In the genomic region with DNA sequence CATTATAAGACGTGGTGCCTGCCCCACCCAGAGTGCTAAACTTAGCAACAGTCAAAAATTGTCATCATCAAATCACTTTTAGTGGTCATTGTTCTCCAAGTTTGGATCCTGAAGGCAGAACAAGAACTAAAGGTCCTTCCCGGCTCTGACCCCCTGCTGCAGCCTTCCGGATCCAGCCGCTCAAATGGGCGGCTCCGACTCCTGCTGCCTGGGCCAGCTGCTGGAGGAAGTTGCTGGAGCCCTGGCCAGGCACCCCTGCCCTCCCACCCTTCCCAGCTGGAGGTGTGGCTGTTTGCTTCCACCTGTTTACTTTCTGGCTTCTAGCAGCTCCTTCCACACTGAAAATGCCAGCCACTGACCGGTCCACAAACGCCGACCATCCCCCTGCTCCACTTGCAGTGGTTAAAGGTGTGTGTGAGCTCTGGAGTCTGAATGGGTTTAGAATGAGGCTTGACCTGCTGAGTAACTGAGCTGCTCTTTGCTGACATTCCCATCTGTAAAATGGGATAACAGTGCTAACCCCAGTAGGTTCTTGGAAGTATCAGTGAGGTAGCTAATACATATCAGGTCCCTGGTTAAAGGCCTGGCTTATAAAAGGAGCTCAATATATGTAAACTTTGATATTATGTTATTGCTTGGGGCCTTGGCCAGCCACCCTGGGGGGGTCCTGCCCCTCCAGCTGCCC, we compare ENCODE assay signal across 21 cellular contexts. TPM values are rescaled to one million over a fixed set of nuclear protein-coding genes. Genes with fewer than 3 reads are reported as not detected.
DNase-seq lines count a peak whose midpoint lies in the region; ATAC-seq, FAIRE-seq and TF ChIP-seq lines count a peak whose summit lies in the region.
"Had no signal": no experiment of that assay in that cellular context is flagged by ENCODE, and none has a peak within 500 bp of the region (broad histone marks: within the 10 kb centered on the region; RNA-seq: fewer than 3 reads in every experiment).

No MANE protein-coding gene starts in this region.

- H3K4me3 ChIP-seq in HCT116 (replicated peaks in 1 of 2; ENCODE audit: low read depth in 1 of 2, low read length in 2 of 2) (no peak overlapping the region), gastroesophageal sphincter (no peak overlapping the region), right lobe of liver (no peak overlapping the region), gastrocnemius medialis (no peak overlapping the region)
- H3K4me3 ChIP-seq: A549, esophagus squamous epithelium, prostate gland, tibial nerve had no signal

- RAD21 ChIA-PET in HCT116 (lab: Charles Lee; ENCODE audit: low non-redundant PET in 1 of 2, low total read pairs in 2 of 2, uncharacterized antibody in 2 of 2, unreplicated experiment in 2 of 2): interaction anchor here in 1 of 2 experiments (0.7 kb wide), 1 partner anchor 197 kb away, joined by 3 read pairs; no protein-coding TSS in a partner anchor

- TF ChIP-seq RAD21 in HCT116 (IDR thresholded peaks at IDR 0.05; ENCODE audit: low read depth): no peak

- ATAC-seq in HCT116: no peak
- ATAC-seq in gastroesophageal sphincter: peak; percentile 71
- ATAC-seq in right lobe of liver: peak; percentile 21 to 50 (median 34)
- ATAC-seq in gastrocnemius medialis: peak; percentile 9 to 11
- no peak for ATAC-seq in HG02981 (IDR thresholded peaks at IDR 0.05; ENCODE audit: unreplicated experiment)
- no peak for ATAC-seq in HG03469 (IDR thresholded peaks at IDR 0.05; ENCODE audit: unreplicated experiment)

- H3K9me3 ChIP-seq in HCT116 (ENCODE audit: control insufficient read depth in 1 of 2, insufficient read depth in 1 of 2, low read depth in 1 of 2, low read length in 2 of 2) (no peaks in the 10 kb centered on the region), gastroesophageal sphincter (no peaks in the 10 kb centered on the region), right lobe of liver (no peaks in the 10 kb centered on the region), gastrocnemius medialis (no peaks in the 10 kb centered on the region)
- H3K9me3 ChIP-seq: A549, Caco-2, esophagus squamous epithelium, prostate gland, tibial nerve had no signal

- BruUV-seq in HCT116 (replicated peaks; lab: Mats Ljungman, UMichigan): no TSS peak

- TF ChIP-seq CTCF in HCT116 (IDR thresholded peaks at IDR 0.05 in 2 of 3, conservative IDR thresholded peaks at IDR 0.05 in 1 of 3; ENCODE audit: borderline replicate concordance in 1 of 3, insufficient read depth in 1 of 3, low read depth in 2 of 3, low read length in 2 of 3) (no peak), gastroesophageal sphincter (IDR thresholded peaks at IDR 0.05) (no peak), right lobe of liver (IDR thresholded peaks at IDR 0.05) (no peak), gastrocnemius medialis (IDR thresholded peaks at IDR 0.05 in 4 of 5, conservative IDR thresholded peaks at IDR 0.05 in 1 of 5) (no peak)

- no peak for FAIRE-seq in RCC 7860 (lab: Jason Lieb, UNC)
- FAIRE-seq: A549, GM19239 had no signal

- H3K4me1 ChIP-seq in HCT116 (ENCODE audit: control insufficient read depth in 1 of 2, insufficient read depth in 2 of 2, low read length in 2 of 2) (peaks cover 11 to 38% of the 10 kb centered on the region in 2 experiments), gastroesophageal sphincter (peaks cover 0 to 50% (median 6%) of the 10 kb centered on the region in 3 donors), right lobe of liver (peaks cover 0 to 54% (median 16%) of the 10 kb centered on the region in 4 donors), gastrocnemius medialis (peaks cover 74 to 86% of the 10 kb centered on the region in 2 donors)
- H3K4me1 ChIP-seq: Caco-2, prostate gland had no signal

- no peak for DNase-seq in HCT116 (ENCODE audit: low read depth, low spot score)
- DNase-seq in right lobe of liver: peak in 1 of 3 donors; percentile 55
- no peak for DNase-seq in gastrocnemius medialis
- DNase-seq in RCC 7860 (ENCODE audit: low spot score): no peak
- DNase-seq in cerebellar cortex (ENCODE audit: low spot score): no peak
- DNase-seq: activated naive CD4-positive, alpha-beta T cell treated with anti-CD3 and anti-CD28 coated beads, Interleukin-2, amount 10 ng/mL, durations not matched to agents 7 days and 5 days; DND-41; effector memory CD4-positive, alpha-beta T cell; esophagus squamous epithelium; NCI-H446 treated with DMSO at 0.1 percent for 48 hours; NK-92 treated with Interleukin-12 subunit alpha and Interleukin-12 subunit beta, amount 100 ng/mL, for 24 hours; stimulated activated CD4-positive, alpha-beta T cell treated with anti-CD3 and anti-CD28 coated beads, Interleukin-4, amount 100 ng/mL, for 24 hours; stimulated activated naive CD4-positive, alpha-beta T cell treated with Interleukin-2 at 50 U/mL for 16 hours had no signal

- TF ChIP-seq POLR2A in HCT116 (IDR thresholded peaks at IDR 0.05; ENCODE audit: borderline replicate concordance, extremely low read depth, insufficient read depth, insufficient read length) (no peak), gastroesophageal sphincter (IDR thresholded peaks at IDR 0.05) (no peak), right lobe of liver (IDR thresholded peaks at IDR 0.05) (no peak), gastrocnemius medialis (IDR thresholded peaks at IDR 0.05) (no peak)

- no peak for TF ChIP-seq EP300 in gastroesophageal sphincter (IDR thresholded peaks at IDR 0.05)

- 63 to 71% methylated on average over 4 to 5 of the region's 9 CpGs for WGBS in gastroesophageal sphincter (ENCODE audit: low coverage in 1 of 2), 2 donors
- 42% methylated on average over 4 of the region's 9 CpGs for WGBS in right lobe of liver (ENCODE audit: insufficient coverage, low coverage, low lambda C conversion rate, missing lambda C conversion rate)

- H3K27me3 ChIP-seq in HCT116 (ENCODE audit: insufficient read depth, low read length): no peaks in the 10 kb centered on the region
- no peaks in the 10 kb centered on the region for H3K27me3 ChIP-seq in gastroesophageal sphincter
- H3K27me3 ChIP-seq in right lobe of liver: no peaks in the 10 kb centered on the region
- no peaks in the 10 kb centered on the region for H3K27me3 ChIP-seq in gastrocnemius medialis
- H3K27me3 ChIP-seq: esophagus squamous epithelium, tibial nerve had no signal

- H3K27ac ChIP-seq in HCT116 (ENCODE audit: low read depth, low read length): no peak overlapping the region
- peak overlapping the region in 3 of 4 donors; percentile 59 to 70 (median 61) for H3K27ac ChIP-seq in gastroesophageal sphincter
- H3K27ac ChIP-seq in right lobe of liver: peak overlapping the region in 2 of 3 donors; percentile 71 to 87
- H3K27ac ChIP-seq in gastrocnemius medialis: peak overlapping the region; percentile 75 to 87 (median 80)
- H3K27ac ChIP-seq: A549, prostate gland had no signal

- H3K9me2 ChIP-seq in HCT116 (ENCODE audit: insufficient read depth): no peaks in the 10 kb centered on the region

- H3K79me2 ChIP-seq in HCT116 (ENCODE audit: insufficient read depth, low read length): peaks cover 4% of the 10 kb centered on the region; the same call in 1 of the 2 replicates

- in situ Hi-C loops in gastrocnemius medialis (cut with MboI; ENCODE audit: low sequenced_read_pairs in 4 of 4): no loop called here

- no peaks in the 10 kb centered on the region for H4K20me1 ChIP-seq in HCT116 (ENCODE audit: insufficient read depth)

- intact Hi-C loops in HCT116 (cut with micrococcal nuclease) (no loop called here), right lobe of liver (cut with DNase I) (no loop called here), gastrocnemius medialis (cut with DNase I; ENCODE audit: low total_unique reads) (no loop called here)

- H3K9ac ChIP-seq in HCT116 (ENCODE audit: low read length): no peak overlapping the region

- no peak overlapping the region for H2AFZ ChIP-seq in HCT116 (ENCODE audit: low read depth, low read length, poor library complexity, severe bottlenecking)

- CTCF ChIA-PET in HCT116 (lab: Charles Lee): interaction anchor here (1.1 to 1.9 kb wide), 7 partner anchors 9 to 311 kb away, joined by 3 to 6 read pairs (median 4); no protein-coding TSS in a partner anchor

- POLR2A ChIA-PET in HCT116 (lab: Charles Lee): interaction anchor here (1.4 kb wide), 1 partner anchor 12 kb away, joined by 4 read pairs; no protein-coding TSS in a partner anchor

- peak overlapping the region; percentile 43 for H3K4me2 ChIP-seq in HCT116 (ENCODE audit: low read length)
- H3K4me2 ChIP-seq: A549 had no signal

- H3K36me3 ChIP-seq in HCT116 (ENCODE audit: control insufficient read depth in 1 of 2, insufficient read depth in 2 of 2, low read length in 2 of 2) (no peaks in the 10 kb centered on the region), gastroesophageal sphincter (no peaks in the 10 kb centered on the region), right lobe of liver (no peaks in the 10 kb centered on the region), gastrocnemius medialis (no peaks in the 10 kb centered on the region)
- H3K36me3 ChIP-seq: esophagus squamous epithelium, prostate gland, tibial nerve had no signal

TF ChIP-seq in HCT116, 20 proteins besides CTCF, POLR2A, EP300 and RAD21:
- TF ChIP-seq SP1 (IDR thresholded peaks at IDR 0.05; ENCODE audit: low read depth) (no peak), TCF7L2 (IDR thresholded peaks at IDR 0.05; ENCODE audit: borderline replicate concordance, extremely low read depth, insufficient read depth, insufficient read length) (no peak)
- TF ChIP-seq, protein P1, sequence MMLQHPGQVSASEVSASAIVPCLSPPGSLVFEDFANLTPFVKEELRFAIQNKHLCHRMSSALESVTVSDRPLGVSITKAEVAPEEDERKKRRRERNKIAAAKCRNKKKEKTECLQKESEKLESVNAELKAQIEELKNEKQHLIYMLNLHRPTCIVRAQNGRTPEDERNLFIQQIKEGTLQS (IDR thresholded peaks at IDR 0.05): no peak

RNA-seq across cellular contexts. Expression of gene DAB2IP, which starts 31.3 kb away (rescaled TPM):
- total RNA-seq in HCT116 (2021; ENCODE audit: unreplicated experiment): 31.0 TPM
- polyA plus RNA-seq in HCT116 (2012): 15.1 and 18.9 TPM in 2 replicates
- 10 to 100 TPM; 42.0 to 93.4 (median 47.9) TPM for total RNA-seq in gastroesophageal sphincter
- 10 to 100 TPM; 15.1 to 21.6 (median 19.0) TPM for total RNA-seq in right lobe of liver
- 10 to 100 TPM; 22.7 to 68.2 (median 37.4) TPM for total RNA-seq in gastrocnemius medialis

Comparison
In these comparisons a context has a peak if more than half of its experiments do, and no peak if none do; other contexts are left out.
1. ATAC-seq: peak in gastroesophageal sphincter (single experiment), right lobe of liver (4 of 4) and gastrocnemius medialis (2 of 2); none in HCT116 (single experiment), HG02981 (single experiment) and HG03469 (single experiment).